In genomic region chr3:57597240-57597972, GRCh38 we compare ENCODE assay signal across 8 cellular contexts. TPM values are rescaled to one million over a fixed set of nuclear protein-coding genes. Genes with fewer than 3 reads are reported as not detected.
DNase-seq lines count a peak whose midpoint lies in the region; ATAC-seq, FAIRE-seq and TF ChIP-seq lines count a peak whose summit lies in the region.

Gene ARF4, minus strand, starts transcription at chr3:57597344. Its CDS starts 204 bp downstream, at chr3:57597140.

- H3K27me3 ChIP-seq in OCI-LY3 (ENCODE audit: low read depth, low read length), result no peaks in the 10 kb centered on the region

- H3K27ac ChIP-seq in OCI-LY3 (ENCODE audit: low read length), result peak within 1 kb of the TSS; percentile 86
- peak within 1 kb of the TSS; percentile 100 for H3K27ac ChIP-seq in mesodermal cell (ENCODE audit: low read depth, low read length, severe bottlenecking)

- H3K9ac ChIP-seq in OCI-LY3 (ENCODE audit: low read length), result peak within 1 kb of the TSS; percentile 94

- TF ChIP-seq CTCF in OCI-LY3 (IDR thresholded peaks at IDR 0.05; ENCODE audit: low read depth, low read length), result peak; percentile 31

- H3K9me3 ChIP-seq in OCI-LY3 (ENCODE audit: insufficient read depth, low read length), result no peaks in the 10 kb centered on the region
- H3K9me3 ChIP-seq in mesodermal cell (ENCODE audit: control insufficient read depth, low read length), result no peaks in the 10 kb centered on the region

- peak; percentile 98 for DNase-seq in DMS 273 (lab: John Stamatoyannopoulos, UW; ENCODE audit: unreplicated experiment)
- DNase-seq in HuH-7 (ENCODE audit: low spot score), result peak; percentile 72
- DNase-seq in activated CD8-positive, alpha-beta memory T cell treated with anti-CD3 and anti-CD28 coated beads, Interleukin-2, amount 50 U/mL, for 48 hours, result peak; percentile 99
- peak; percentile 99 to 100 for DNase-seq in stimulated activated CD8-positive, alpha-beta memory T cell treated with anti-CD3 and anti-CD28 coated beads, Interleukin-15, amount 100 ng/mL, for 4 hours (ENCODE audit: low read depth in 2 of 2)

- FAIRE-seq in endometrium (lab: Jason Lieb, UNC), result peak; percentile 94

- peaks cover 38% of the 10 kb centered on the region for H4K20me1 ChIP-seq in OCI-LY3 (ENCODE audit: insufficient read depth, low read length)

- H3K36me3 ChIP-seq in OCI-LY3 (replicated peaks; ENCODE audit: low read depth, low read length), result peaks cover 27% of the 10 kb centered on the region
- H3K36me3 ChIP-seq in mesodermal cell (ENCODE audit: control insufficient read depth, insufficient read depth, low read length), result peaks cover 31% of the 10 kb centered on the region

- H3K4me2 ChIP-seq in OCI-LY3 (ENCODE audit: low read length), result peak within 1 kb of the TSS; percentile 88

- WGBS in mesodermal cell (ENCODE audit: insufficient coverage in 2 of 2), 2 experiments, result 0% methylated on average over 59 to 64 of the region's 66 CpGs

- H2AFZ ChIP-seq in OCI-LY3 (ENCODE audit: low read depth, low read length), result peak within 1 kb of the TSS; percentile 49

- H3K4me1 ChIP-seq in OCI-LY3 (ENCODE audit: low read length) (peaks cover 21% of the 10 kb centered on the region), mesodermal cell (ENCODE audit: control insufficient read depth, insufficient read depth, low read length, poor library complexity, severe bottlenecking) (peaks cover 8% of the 10 kb centered on the region)

- peaks cover 66% of the 10 kb centered on the region for H3K79me2 ChIP-seq in OCI-LY3 (ENCODE audit: low read length)

- ATAC-seq in GM21515 (IDR thresholded peaks at IDR 0.05; ENCODE audit: unreplicated experiment), result peak; percentile 95

- H3K4me3 ChIP-seq in OCI-LY3 (ENCODE audit: low read length) (peak within 1 kb of the TSS; percentile 86), mesodermal cell (ENCODE audit: extremely low read depth, insufficient read depth, low read length, poor library complexity, severe bottlenecking) (peak within 1 kb of the TSS; percentile 82)

RNA-seq across cellular contexts. Expression of gene ARF4, which starts in this region (rescaled TPM):
- 332 TPM for polyA plus RNA-seq in mesodermal cell (2013, experiment 1 of 2)
- 307 TPM for polyA plus RNA-seq in mesodermal cell (2013, experiment 2 of 2)

Comparison
In these comparisons a context has a peak if more than half of its experiments do, and no peak if none do; other contexts are left out.
1. Peak in every context shown above with its lines: DNase-seq, ATAC-seq, H3K4me3 ChIP-seq and H3K27ac ChIP-seq.